In genomic region chr12:130711751-130712150, GRCh38 we compare ENCODE assay signal across 27 cellular contexts. TPM values are rescaled to one million over a fixed set of nuclear protein-coding genes. Genes with fewer than 3 reads are reported as not detected.
A peak's percentile ranks its signal among the peaks of the same experiment; 100 is the strongest.
DNase-seq lines count a peak whose midpoint lies in the region; TF ChIP-seq lines count a peak whose summit lies in the region.
"Had no signal": no experiment of that assay in that cellular context is flagged by ENCODE, and none has a peak within 500 bp of the region (broad histone marks: within the 10 kb centered on the region; RNA-seq: fewer than 3 reads in every experiment).

No MANE protein-coding gene starts in this region.

- H4K20me1 ChIP-seq in osteoblast (ENCODE audit: insufficient read depth, low read length): no peaks in the 10 kb centered on the region

- H3K27me3 ChIP-seq in osteoblast (ENCODE audit: insufficient read depth, low read length): no peaks in the 10 kb centered on the region

- no peak overlapping the region for H3K4me2 ChIP-seq in osteoblast (ENCODE audit: insufficient read depth, low read length)
- H3K4me2 ChIP-seq: KMS-11 had no signal

- no peaks in the 10 kb centered on the region for H3K79me2 ChIP-seq in osteoblast (ENCODE audit: insufficient read depth, low read length)

- H2AFZ ChIP-seq in osteoblast (ENCODE audit: low read length): no peak overlapping the region

- no peak for TF ChIP-seq CTCF in osteoblast (IDR thresholded peaks at IDR 0.05; ENCODE audit: extremely low read depth, low read depth, low read length)

- no peaks in the 10 kb centered on the region for H3K36me3 ChIP-seq in osteoblast (ENCODE audit: insufficient read depth, low read length)
- H3K36me3 ChIP-seq: neutrophil had no signal

- DNase-seq in NCI-H1436 (lab: John Stamatoyannopoulos, UW) (peak; percentile 34), NCI-H1436 treated with DMSO at 0.1 percent for 48 hours (lab: John Stamatoyannopoulos, UW) (no peak), NCI-H345 (lab: John Stamatoyannopoulos, UW) (peak; percentile 68), SK-N-DZ (ENCODE audit: low spot score) (peak; percentile 48), osteoblast (ENCODE audit: insufficient read length, low spot score, missing footprints) (peak; percentile 23), iPS-NIHi11 (ENCODE audit: low spot score) (no peak), T-helper 2 cell (no peak), ureter (ENCODE audit: low spot score) (no peak)
- DNase-seq: activated CD4-positive, alpha-beta T cell treated with anti-CD3 and anti-CD28 coated beads, Interleukin-2, amount 50 U/mL, for 48 hours; activated naive CD8-positive, alpha-beta T cell treated with anti-CD3 and anti-CD28 coated beads, Interleukin-2, amount 10 ng/mL, durations not matched to agents 7 days and 5 days; CD4-positive, alpha-beta memory T cell; DMS 273 treated with DMSO at 0.1 percent for 48 hours; GDM1; glutamatergic neuron; GOT3; kidney glomerular epithelial cell; NCI-H2081 treated with DMSO at 0.1 percent for 48 hours; OCI-M1; stimulated activated CD4-positive, alpha-beta T cell treated with anti-CD3 and anti-CD28 coated beads, Interleukin-2, amount 100 ng/mL, for 24 hours; substantia nigra; T-cell had no signal

- no peak overlapping the region for H3K27ac ChIP-seq in osteoblast (ENCODE audit: low read depth, low read length)
- H3K27ac ChIP-seq: KMS-11, neutrophil, skin epidermis had no signal

- H3K4me3 ChIP-seq in osteoblast (ENCODE audit: insufficient read depth, low read length): no peak overlapping the region
- H3K4me3 ChIP-seq: skin epidermis had no signal

- no peaks in the 10 kb centered on the region for H3K9me3 ChIP-seq in osteoblast (ENCODE audit: low read depth, low read length)
- H3K9me3 ChIP-seq: neutrophil had no signal

- H3K4me1 ChIP-seq in osteoblast (ENCODE audit: insufficient read depth, low read length): no peaks in the 10 kb centered on the region

RNA-seq across cellular contexts. Expression of gene RIMBP2, which starts 4.3 kb away (rescaled TPM):
- polyA plus RNA-seq in SK-N-DZ (2014; cell fraction: cytosol; rRNA removed): 58.4 and 88.5 TPM in 2 replicates
- 154 and 333 TPM in 2 replicates for polyA plus RNA-seq in SK-N-DZ (2014; cell fraction: nucleus; rRNA removed)
- total RNA-seq in osteoblast (not detected in 2 replicates), ureter (0.57 TPM)
- total RNA-seq: A172; activated naive CD8-positive, alpha-beta T cell treated with anti-CD3 and anti-CD28 coated beads, Interleukin-2, amount 10 ng/mL, durations not matched to agents 7 days and 5 days; HT1080; myocyte had no signal
- polyA plus RNA-seq: CD4-positive, alpha-beta memory T cell had no signal

Comparison
In these comparisons a context has a peak if more than half of its experiments do, and no peak if none do; other contexts are left out.
1. DNase-seq: peak in NCI-H1436 (single experiment), NCI-H345 (single experiment), SK-N-DZ (single experiment) and osteoblast (single experiment); none in NCI-H1436 treated with DMSO at 0.1 percent for 48 hours (single experiment), iPS-NIHi11 (single experiment), T-helper 2 cell (0 of 5) and ureter (single experiment).